3 cellular contexts compared by ENCODE assay signal in genomic region chr10:52108236-52108635, GRCh38.
TF ChIP-seq lines count a peak whose summit lies in the region.

No MANE protein-coding gene starts in this region.

TF ChIP-seq in A549, 52 proteins besides CTCF, POLR2A, EP300 and RAD21:
- TF ChIP-seq MAFK (IDR thresholded peaks at IDR 0.05; ENCODE audit: partially characterized antibody): peak; percentile 78
- TF ChIP-seq MAZ (IDR thresholded peaks at IDR 0.05; ENCODE audit: borderline replicate concordance, low read depth, low read length): no peak
- no peak for TF ChIP-seq HES2 (IDR thresholded peaks at IDR 0.05)
- TF ChIP-seq EHF (CRISPR knock-in tag; IDR thresholded peaks at IDR 0.05): no peak
- no peak for TF ChIP-seq ESRRA (IDR thresholded peaks at IDR 0.05; ENCODE audit: borderline replicate concordance, low read length)
- TF ChIP-seq, protein P1, sequence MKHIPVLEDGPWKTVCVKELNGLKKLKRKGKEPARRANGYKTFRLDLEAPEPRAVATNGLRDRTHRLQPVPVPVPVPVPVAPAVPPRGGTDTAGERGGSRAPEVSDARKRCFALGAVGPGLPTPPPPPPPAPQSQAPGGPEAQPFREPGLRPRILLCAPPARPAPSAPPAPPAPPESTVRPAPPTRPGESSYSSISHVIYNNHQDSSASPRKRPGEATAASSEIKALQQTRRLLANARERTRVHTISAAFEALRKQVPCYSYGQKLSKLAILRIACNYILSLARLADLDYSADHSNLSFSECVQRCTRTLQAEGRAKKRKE (CRISPR knock-in tag; IDR thresholded peaks at IDR 0.05; ENCODE audit: low read depth): no peak
- no peak for TF ChIP-seq JUNB (IDR thresholded peaks at IDR 0.05)
- TF ChIP-seq NFE2L2 (conservative IDR thresholded peaks at IDR 0.05; ENCODE audit: low read length): peak; percentile 31; the same call in 1 of the 2 replicates
- TF ChIP-seq KDM5A (IDR thresholded peaks at IDR 0.05): no peak
- TF ChIP-seq SMC3 (IDR thresholded peaks at IDR 0.05): no peak
- TF ChIP-seq NR3C1 (IDR thresholded peaks at IDR 0.05): no peak
- no peak for TF ChIP-seq BHLHE40 (IDR thresholded peaks at IDR 0.05; ENCODE audit: low read depth, low read length)
- TF ChIP-seq HOXA7 (CRISPR knock-in tag; IDR thresholded peaks at IDR 0.05): no peak
- TF ChIP-seq PHF8 (IDR thresholded peaks at IDR 0.05; ENCODE audit: borderline replicate concordance, low read depth): no peak
- TF ChIP-seq ZNF302 (CRISPR knock-in tag; IDR thresholded peaks at IDR 0.05): no peak

TF ChIP-seq in IMR-90, 13 proteins besides CTCF, POLR2A, EP300 and RAD21:
- TF ChIP-seq MAFK (IDR thresholded peaks at IDR 0.05; ENCODE audit: low read depth, low read length) (peak; percentile 62), SMC3 (IDR thresholded peaks at IDR 0.05; ENCODE audit: low read depth, low read length) (no peak), NFE2L2 (IDR thresholded peaks at IDR 0.05; ENCODE audit: low read depth, low read length) (peak; percentile 50; the same call in 1 of the 2 replicates)

TF ChIP-seq in K562, 482 proteins besides CTCF, POLR2A, EP300 and RAD21:
- no peak for TF ChIP-seq POLR2G (IDR thresholded peaks at IDR 0.05; ENCODE audit: low read depth, low read length)
- TF ChIP-seq SMARCA4 (IDR thresholded peaks at IDR 0.05): no peak
- TF ChIP-seq ZNF316 (IDR thresholded peaks at IDR 0.05): 0 out of 2 replicates have a peak, but pooled peaks have one; percentile 6
- no peak for TF ChIP-seq ZC3H8 (IDR thresholded peaks at IDR 0.05)
- no peak for TF ChIP-seq SMAD1 (IDR thresholded peaks at IDR 0.05; ENCODE audit: low read depth, low read length, partially characterized antibody)
- no peak for TF ChIP-seq TCF3 (CRISPR knock-in tag; IDR thresholded peaks at IDR 0.05)
- TF ChIP-seq SRSF9 (IDR thresholded peaks at IDR 0.05; ENCODE audit: borderline replicate concordance, low read depth, low read length): no peak
TF ChIP-seq in K562: peak in this region for 1.
